1 cellular context compared by ENCODE assay signal in the genomic region with DNA sequence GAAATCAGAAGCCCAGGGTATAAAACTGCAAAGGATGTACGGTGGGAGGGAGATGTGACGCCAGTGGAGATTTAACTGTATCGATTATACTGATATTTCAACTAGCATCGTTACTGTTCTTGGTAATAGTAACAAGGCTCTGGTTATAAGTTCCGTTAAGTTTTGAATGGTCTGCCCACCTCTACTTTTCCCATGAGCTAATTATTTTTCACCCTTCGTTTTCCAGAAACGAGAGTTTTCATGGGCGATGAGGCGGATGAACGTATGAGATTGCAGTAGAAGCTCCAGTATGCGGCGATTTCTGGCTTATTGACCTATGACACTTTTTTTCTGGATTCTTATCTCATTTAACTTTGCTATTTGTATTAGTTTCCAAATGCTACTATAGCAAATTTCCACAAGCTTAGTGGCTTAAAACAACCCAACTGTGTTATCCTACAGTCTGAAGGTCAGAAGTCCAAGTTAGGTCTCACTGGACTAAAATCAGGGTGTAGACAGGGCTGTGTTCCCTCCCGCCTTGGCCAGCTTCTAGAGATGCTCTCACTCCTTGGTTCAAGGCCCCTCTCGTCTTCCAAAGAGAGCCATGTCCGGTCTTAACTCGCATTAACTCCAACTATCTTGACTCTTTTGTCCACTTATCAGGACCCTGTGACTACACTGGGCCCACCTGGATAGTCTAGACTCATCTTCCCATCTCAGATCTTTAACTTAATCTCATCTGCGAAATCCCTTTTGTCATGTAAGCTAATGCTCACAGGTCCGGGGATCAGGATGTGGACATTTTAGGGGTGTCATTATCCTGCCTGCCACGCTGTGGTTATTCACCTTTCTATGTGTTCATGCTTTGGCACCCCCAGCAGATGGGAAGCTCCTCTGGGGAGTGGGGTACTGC.
TF ChIP-seq lines count a peak whose summit lies in the region.

No MANE protein-coding gene starts in this region.

TF ChIP-seq in GM12878, 131 proteins besides CTCF, POLR2A, EP300 and RAD21:
- TF ChIP-seq, protein P1, sequence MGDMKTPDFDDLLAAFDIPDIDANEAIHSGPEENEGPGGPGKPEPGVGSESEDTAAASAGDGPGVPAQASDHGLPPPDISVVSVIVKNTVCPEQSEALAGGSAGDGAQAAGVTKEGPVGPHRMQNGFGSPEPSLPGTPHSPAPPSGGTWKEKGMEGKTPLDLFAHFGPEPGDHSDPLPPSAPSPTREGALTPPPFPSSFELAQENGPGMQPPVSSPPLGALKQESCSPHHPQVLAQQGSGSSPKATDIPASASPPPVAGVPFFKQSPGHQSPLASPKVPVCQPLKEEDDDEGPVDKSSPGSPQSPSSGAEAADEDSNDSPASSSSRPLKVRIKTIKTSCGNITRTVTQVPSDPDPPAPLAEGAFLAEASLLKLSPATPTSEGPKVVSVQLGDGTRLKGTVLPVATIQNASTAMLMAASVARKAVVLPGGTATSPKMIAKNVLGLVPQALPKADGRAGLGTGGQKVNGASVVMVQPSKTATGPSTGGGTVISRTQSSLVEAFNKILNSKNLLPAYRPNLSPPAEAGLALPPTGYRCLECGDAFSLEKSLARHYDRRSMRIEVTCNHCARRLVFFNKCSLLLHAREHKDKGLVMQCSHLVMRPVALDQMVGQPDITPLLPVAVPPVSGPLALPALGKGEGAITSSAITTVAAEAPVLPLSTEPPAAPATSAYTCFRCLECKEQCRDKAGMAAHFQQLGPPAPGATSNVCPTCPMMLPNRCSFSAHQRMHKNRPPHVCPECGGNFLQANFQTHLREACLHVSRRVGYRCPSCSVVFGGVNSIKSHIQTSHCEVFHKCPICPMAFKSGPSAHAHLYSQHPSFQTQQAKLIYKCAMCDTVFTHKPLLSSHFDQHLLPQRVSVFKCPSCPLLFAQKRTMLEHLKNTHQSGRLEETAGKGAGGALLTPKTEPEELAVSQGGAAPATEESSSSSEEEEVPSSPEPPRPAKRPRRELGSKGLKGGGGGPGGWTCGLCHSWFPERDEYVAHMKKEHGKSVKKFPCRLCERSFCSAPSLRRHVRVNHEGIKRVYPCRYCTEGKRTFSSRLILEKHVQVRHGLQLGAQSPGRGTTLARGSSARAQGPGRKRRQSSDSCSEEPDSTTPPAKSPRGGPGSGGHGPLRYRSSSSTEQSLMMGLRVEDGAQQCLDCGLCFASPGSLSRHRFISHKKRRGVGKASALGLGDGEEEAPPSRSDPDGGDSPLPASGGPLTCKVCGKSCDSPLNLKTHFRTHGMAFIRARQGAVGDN (IDR thresholded peaks at IDR 0.05), result peak; percentile 57; the same call in 1 of the 2 replicates
- TF ChIP-seq, protein P2, sequence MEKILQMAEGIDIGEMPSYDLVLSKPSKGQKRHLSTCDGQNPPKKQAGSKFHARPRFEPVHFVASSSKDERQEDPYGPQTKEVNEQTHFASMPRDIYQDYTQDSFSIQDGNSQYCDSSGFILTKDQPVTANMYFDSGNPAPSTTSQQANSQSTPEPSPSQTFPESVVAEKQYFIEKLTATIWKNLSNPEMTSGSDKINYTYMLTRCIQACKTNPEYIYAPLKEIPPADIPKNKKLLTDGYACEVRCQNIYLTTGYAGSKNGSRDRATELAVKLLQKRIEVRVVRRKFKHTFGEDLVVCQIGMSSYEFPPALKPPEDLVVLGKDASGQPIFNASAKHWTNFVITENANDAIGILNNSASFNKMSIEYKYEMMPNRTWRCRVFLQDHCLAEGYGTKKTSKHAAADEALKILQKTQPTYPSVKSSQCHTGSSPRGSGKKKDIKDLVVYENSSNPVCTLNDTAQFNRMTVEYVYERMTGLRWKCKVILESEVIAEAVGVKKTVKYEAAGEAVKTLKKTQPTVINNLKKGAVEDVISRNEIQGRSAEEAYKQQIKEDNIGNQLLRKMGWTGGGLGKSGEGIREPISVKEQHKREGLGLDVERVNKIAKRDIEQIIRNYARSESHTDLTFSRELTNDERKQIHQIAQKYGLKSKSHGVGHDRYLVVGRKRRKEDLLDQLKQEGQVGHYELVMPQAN (conservative IDR thresholded peaks at IDR 0.05), result peak; percentile 30; the same call in 1 of the 2 replicates
- TF ChIP-seq, protein P3, sequence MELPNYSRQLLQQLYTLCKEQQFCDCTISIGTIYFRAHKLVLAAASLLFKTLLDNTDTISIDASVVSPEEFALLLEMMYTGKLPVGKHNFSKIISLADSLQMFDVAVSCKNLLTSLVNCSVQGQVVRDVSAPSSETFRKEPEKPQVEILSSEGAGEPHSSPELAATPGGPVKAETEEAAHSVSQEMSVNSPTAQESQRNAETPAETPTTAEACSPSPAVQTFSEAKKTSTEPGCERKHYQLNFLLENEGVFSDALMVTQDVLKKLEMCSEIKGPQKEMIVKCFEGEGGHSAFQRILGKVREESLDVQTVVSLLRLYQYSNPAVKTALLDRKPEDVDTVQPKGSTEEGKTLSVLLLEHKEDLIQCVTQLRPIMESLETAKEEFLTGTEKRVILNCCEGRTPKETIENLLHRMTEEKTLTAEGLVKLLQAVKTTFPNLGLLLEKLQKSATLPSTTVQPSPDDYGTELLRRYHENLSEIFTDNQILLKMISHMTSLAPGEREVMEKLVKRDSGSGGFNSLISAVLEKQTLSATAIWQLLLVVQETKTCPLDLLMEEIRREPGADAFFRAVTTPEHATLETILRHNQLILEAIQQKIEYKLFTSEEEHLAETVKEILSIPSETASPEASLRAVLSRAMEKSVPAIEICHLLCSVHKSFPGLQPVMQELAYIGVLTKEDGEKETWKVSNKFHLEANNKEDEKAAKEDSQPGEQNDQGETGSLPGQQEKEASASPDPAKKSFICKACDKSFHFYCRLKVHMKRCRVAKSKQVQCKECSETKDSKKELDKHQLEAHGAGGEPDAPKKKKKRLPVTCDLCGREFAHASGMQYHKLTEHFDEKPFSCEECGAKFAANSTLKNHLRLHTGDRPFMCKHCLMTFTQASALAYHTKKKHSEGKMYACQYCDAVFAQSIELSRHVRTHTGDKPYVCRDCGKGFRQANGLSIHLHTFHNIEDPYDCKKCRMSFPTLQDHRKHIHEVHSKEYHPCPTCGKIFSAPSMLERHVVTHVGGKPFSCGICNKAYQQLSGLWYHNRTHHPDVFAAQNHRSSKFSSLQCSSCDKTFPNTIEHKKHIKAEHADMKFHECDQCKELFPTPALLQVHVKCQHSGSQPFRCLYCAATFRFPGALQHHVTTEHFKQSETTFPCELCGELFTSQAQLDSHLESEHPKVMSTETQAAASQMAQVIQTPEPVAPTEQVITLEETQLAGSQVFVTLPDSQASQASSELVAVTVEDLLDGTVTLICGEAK (IDR thresholded peaks at IDR 0.05; ENCODE audit: borderline replicate concordance), result peak; percentile 78; the same call in 1 of the 2 replicates
- TF ChIP-seq SMAD5 (IDR thresholded peaks at IDR 0.05; ENCODE audit: low read depth) (peak; percentile 64), POLR2AphosphoS5 (IDR thresholded peaks at IDR 0.05; ENCODE audit: low read length) (peak; percentile 91), NR2F1 (conservative IDR thresholded peaks at IDR 0.05) (0 out of 2 replicates have a peak, but pooled peaks have one; percentile 36), CEBPB (IDR thresholded peaks at IDR 0.05; ENCODE audit: borderline replicate concordance in 1 of 2, low read depth in 2 of 2, low read length in 2 of 2) (no peak), NR2C1 (IDR thresholded peaks at IDR 0.05) (0 out of 2 replicates have a peak, but pooled peaks have one; percentile 13), POLR2AphosphoS2 (IDR thresholded peaks at IDR 0.05; ENCODE audit: low read depth, low read length) (peak; percentile 48; the same call in 1 of the 2 replicates), PAX5 (IDR thresholded peaks at IDR 0.05; ENCODE audit: borderline replicate concordance, low read depth, low read length) (no peak), SMAD1 (IDR thresholded peaks at IDR 0.05; ENCODE audit: low read depth, partially characterized antibody) (peak; percentile 10), ZSCAN29 (IDR thresholded peaks at IDR 0.05) (no peak), TARDBP (IDR thresholded peaks at IDR 0.05; ENCODE audit: borderline replicate concordance) (no peak), BMI1 (IDR thresholded peaks at IDR 0.05; ENCODE audit: borderline replicate concordance) (0 out of 2 replicates have a peak, but pooled peaks have one; percentile 13), RAD51 (IDR thresholded peaks at IDR 0.05) (peak; percentile 36; the same call in 1 of the 2 replicates), WRNIP1 (IDR thresholded peaks at IDR 0.05; ENCODE audit: borderline replicate concordance, low read depth, low read length) (0 out of 2 replicates have a peak, but pooled peaks have one; percentile 69), BACH1 (IDR thresholded peaks at IDR 0.05; ENCODE audit: borderline replicate concordance) (no peak), IKZF1 (conservative IDR thresholded peaks at IDR 0.05) (0 out of 2 replicates have a peak, but pooled peaks have one; percentile 7), ZNF622 (IDR thresholded peaks at IDR 0.05) (no peak), POU2F2 (IDR thresholded peaks at IDR 0.05; ENCODE audit: borderline replicate concordance, low read depth, low read length) (0 out of 3 replicates have a peak, but pooled peaks have one; percentile 27), STAT1 (conservative IDR thresholded peaks at IDR 0.05) (0 out of 2 replicates have a peak, but pooled peaks have one; percentile 19), LARP7 (IDR thresholded peaks at IDR 0.05) (0 out of 2 replicates have a peak, but pooled peaks have one; percentile 13), ETV6 (conservative IDR thresholded peaks at IDR 0.05 in 1 of 2, IDR thresholded peaks at IDR 0.05 in 1 of 2; ENCODE audit: borderline replicate concordance in 1 of 2, low read depth in 1 of 2) (0 out of 4 replicates have a peak, but pooled peaks of 1 of the 2 experiments have one; percentile 13), IRF4 (IDR thresholded peaks at IDR 0.05; ENCODE audit: low read depth, low read length) (no peak)
- TF ChIP-seq, protein P4, sequence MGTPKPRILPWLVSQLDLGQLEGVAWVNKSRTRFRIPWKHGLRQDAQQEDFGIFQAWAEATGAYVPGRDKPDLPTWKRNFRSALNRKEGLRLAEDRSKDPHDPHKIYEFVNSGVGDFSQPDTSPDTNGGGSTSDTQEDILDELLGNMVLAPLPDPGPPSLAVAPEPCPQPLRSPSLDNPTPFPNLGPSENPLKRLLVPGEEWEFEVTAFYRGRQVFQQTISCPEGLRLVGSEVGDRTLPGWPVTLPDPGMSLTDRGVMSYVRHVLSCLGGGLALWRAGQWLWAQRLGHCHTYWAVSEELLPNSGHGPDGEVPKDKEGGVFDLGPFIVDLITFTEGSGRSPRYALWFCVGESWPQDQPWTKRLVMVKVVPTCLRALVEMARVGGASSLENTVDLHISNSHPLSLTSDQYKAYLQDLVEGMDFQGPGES (IDR thresholded peaks at IDR 0.05), result no peak
- TF ChIP-seq, protein P5, sequence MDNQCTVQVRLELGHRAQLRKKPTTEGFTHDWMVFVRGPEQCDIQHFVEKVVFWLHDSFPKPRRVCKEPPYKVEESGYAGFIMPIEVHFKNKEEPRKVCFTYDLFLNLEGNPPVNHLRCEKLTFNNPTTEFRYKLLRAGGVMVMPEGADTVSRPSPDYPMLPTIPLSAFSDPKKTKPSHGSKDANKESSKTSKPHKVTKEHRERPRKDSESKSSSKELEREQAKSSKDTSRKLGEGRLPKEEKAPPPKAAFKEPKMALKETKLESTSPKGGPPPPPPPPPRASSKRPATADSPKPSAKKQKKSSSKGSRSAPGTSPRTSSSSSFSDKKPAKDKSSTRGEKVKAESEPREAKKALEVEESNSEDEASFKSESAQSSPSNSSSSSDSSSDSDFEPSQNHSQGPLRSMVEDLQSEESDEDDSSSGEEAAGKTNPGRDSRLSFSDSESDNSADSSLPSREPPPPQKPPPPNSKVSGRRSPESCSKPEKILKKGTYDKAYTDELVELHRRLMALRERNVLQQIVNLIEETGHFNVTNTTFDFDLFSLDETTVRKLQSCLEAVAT (IDR thresholded peaks at IDR 0.05), result peak; percentile 99
- TF ChIP-seq, protein P6, sequence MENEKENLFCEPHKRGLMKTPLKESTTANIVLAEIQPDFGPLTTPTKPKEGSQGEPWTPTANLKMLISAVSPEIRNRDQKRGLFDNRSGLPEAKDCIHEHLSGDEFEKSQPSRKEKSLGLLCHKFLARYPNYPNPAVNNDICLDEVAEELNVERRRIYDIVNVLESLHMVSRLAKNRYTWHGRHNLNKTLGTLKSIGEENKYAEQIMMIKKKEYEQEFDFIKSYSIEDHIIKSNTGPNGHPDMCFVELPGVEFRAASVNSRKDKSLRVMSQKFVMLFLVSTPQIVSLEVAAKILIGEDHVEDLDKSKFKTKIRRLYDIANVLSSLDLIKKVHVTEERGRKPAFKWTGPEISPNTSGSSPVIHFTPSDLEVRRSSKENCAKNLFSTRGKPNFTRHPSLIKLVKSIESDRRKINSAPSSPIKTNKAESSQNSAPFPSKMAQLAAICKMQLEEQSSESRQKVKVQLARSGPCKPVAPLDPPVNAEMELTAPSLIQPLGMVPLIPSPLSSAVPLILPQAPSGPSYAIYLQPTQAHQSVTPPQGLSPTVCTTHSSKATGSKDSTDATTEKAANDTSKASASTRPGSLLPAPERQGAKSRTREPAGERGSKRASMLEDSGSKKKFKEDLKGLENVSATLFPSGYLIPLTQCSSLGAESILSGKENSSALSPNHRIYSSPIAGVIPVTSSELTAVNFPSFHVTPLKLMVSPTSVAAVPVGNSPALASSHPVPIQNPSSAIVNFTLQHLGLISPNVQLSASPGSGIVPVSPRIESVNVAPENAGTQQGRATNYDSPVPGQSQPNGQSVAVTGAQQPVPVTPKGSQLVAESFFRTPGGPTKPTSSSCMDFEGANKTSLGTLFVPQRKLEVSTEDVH (IDR thresholded peaks at IDR 0.05; ENCODE audit: low read depth, partially characterized antibody), result no peak
